Comparison of ENCODE assay signal across 22 cellular contexts in the genomic region with DNA sequence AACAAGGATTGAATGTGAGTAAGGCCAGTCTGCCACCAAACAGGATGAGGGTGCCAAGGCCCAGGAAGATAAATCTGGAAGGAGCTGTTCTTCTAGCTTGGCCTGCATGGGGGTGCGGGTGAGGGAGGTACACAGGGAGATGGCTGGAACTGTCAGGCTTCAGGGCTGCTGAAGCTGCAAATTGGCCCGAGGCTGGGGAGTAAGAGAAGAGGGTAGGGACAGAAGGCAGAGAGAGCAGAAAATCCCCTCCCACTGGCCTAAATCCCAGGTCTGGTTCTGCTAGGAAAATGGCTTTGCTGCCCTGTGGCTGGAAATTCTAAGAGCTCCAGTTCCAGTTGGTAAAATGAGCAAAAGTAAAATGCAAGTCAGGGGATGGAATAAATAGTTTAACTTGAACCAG.
"Had no signal": no experiment of that assay in that cellular context is flagged by ENCODE, and none has a peak within 500 bp of the region (broad histone marks: within the 10 kb centered on the region; RNA-seq: fewer than 3 reads in every experiment).

No MANE protein-coding gene starts in this region.

- DNase-seq: activated CD4-positive, alpha-beta T cell treated with anti-CD3 and anti-CD28 coated beads, Interleukin-2, amount 10 ng/mL, durations not matched to agents 7 days and 5 days; activated CD8-positive, alpha-beta memory T cell treated with anti-CD3 and anti-CD28 coated beads, Interleukin-2, amount 10 ng/mL, durations not matched to agents 7 days and 5 days; activated CD8-positive, alpha-beta T cell treated with anti-CD3 and anti-CD28 coated beads for 36 hours; activated gamma-delta T cell; activated T-cell treated with anti-CD3 and anti-CD28 coated beads for 4 hours; aorta; cortex of kidney; immature natural killer cell; lower lobe of right lung; stimulated activated naive B cell treated with anti-CD40 and anti-IgM and Interleukin-4, amounts not matched to agents 10 μg/mL and 1 μg/mL and 100 μg/mL, for 72 hours; SW 1271; T-helper 2 cell; testis; trophoblast cell had no signal

- H3K4me3 ChIP-seq: lower lobe of right lung, right lobe of liver, SK-N-MC, skin epidermis, testis had no signal

- H3K27ac ChIP-seq: epithelial cell of prostate, lower lobe of right lung, right lobe of liver, SK-N-MC, testis had no signal

- H3K27ac Mint-ChIP-seq: activated CD4-positive, alpha-beta T cell treated with anti-CD3 and anti-CD28 coated beads, Interleukin-2, amount 10 ng/mL, durations not matched to agents 7 days and 5 days; activated CD8-positive, alpha-beta memory T cell treated with anti-CD3 and anti-CD28 coated beads, Interleukin-2, amount 10 ng/mL, durations not matched to agents 7 days and 5 days; activated CD8-positive, alpha-beta T cell treated with anti-CD3 and anti-CD28 coated beads for 36 hours; activated naive CD4-positive, alpha-beta T cell treated with anti-CD3 and anti-CD28 coated beads, Interleukin-2, amount 50 U/mL, for 24 hours; nephron; stimulated activated naive B cell treated with anti-CD40 and anti-IgM and Interleukin-4, amounts not matched to agents 10 μg/mL and 1 μg/mL and 100 μg/mL, for 72 hours had no signal

- H3K27me3 Mint-ChIP-seq: activated CD4-positive, alpha-beta T cell treated with anti-CD3 and anti-CD28 coated beads, Interleukin-2, amount 10 ng/mL, durations not matched to agents 7 days and 5 days; activated CD8-positive, alpha-beta memory T cell treated with anti-CD3 and anti-CD28 coated beads, Interleukin-2, amount 10 ng/mL, durations not matched to agents 7 days and 5 days; activated CD8-positive, alpha-beta T cell treated with anti-CD3 and anti-CD28 coated beads for 36 hours; activated naive CD4-positive, alpha-beta T cell treated with anti-CD3 and anti-CD28 coated beads, Interleukin-2, amount 50 U/mL, for 24 hours; central memory CD8-positive, alpha-beta T cell; stimulated activated naive B cell treated with anti-CD40 and anti-IgM and Interleukin-4, amounts not matched to agents 10 μg/mL and 1 μg/mL and 100 μg/mL, for 72 hours had no signal

- H3K4me1 ChIP-seq: right lobe of liver, testis had no signal

- H3K36me3 ChIP-seq: lower lobe of right lung, right lobe of liver had no signal

- ATAC-seq: activated CD8-positive, alpha-beta memory T cell treated with anti-CD3 and anti-CD28 coated beads, Interleukin-2, amount 10 ng/mL, durations not matched to agents 7 days and 5 days; activated CD8-positive, alpha-beta T cell treated with anti-CD3 and anti-CD28 coated beads for 36 hours; left lobe of liver; lower lobe of right lung; right lobe of liver; stimulated activated naive B cell treated with anti-CD40 and anti-IgM and Interleukin-4, amounts not matched to agents 10 μg/mL and 1 μg/mL and 100 μg/mL, for 72 hours had no signal

- H3K9me3 ChIP-seq: lower lobe of right lung, right lobe of liver, testis had no signal

- H3K36me3 Mint-ChIP-seq: activated CD8-positive, alpha-beta memory T cell treated with anti-CD3 and anti-CD28 coated beads, Interleukin-2, amount 10 ng/mL, durations not matched to agents 7 days and 5 days had no signal

- H3K4me1 Mint-ChIP-seq: activated CD4-positive, alpha-beta T cell treated with anti-CD3 and anti-CD28 coated beads, Interleukin-2, amount 10 ng/mL, durations not matched to agents 7 days and 5 days; activated naive CD4-positive, alpha-beta T cell treated with anti-CD3 and anti-CD28 coated beads, Interleukin-2, amount 50 U/mL, for 24 hours; stimulated activated naive B cell treated with anti-CD40 and anti-IgM and Interleukin-4, amounts not matched to agents 10 μg/mL and 1 μg/mL and 100 μg/mL, for 72 hours had no signal

- H3K4me3 Mint-ChIP-seq: activated CD4-positive, alpha-beta T cell treated with anti-CD3 and anti-CD28 coated beads, Interleukin-2, amount 10 ng/mL, durations not matched to agents 7 days and 5 days; activated CD8-positive, alpha-beta memory T cell treated with anti-CD3 and anti-CD28 coated beads, Interleukin-2, amount 10 ng/mL, durations not matched to agents 7 days and 5 days; activated CD8-positive, alpha-beta T cell treated with anti-CD3 and anti-CD28 coated beads for 36 hours; activated naive CD4-positive, alpha-beta T cell treated with anti-CD3 and anti-CD28 coated beads, Interleukin-2, amount 50 U/mL, for 24 hours; central memory CD8-positive, alpha-beta T cell; immature natural killer cell; nephron; stimulated activated naive B cell treated with anti-CD40 and anti-IgM and Interleukin-4, amounts not matched to agents 10 μg/mL and 1 μg/mL and 100 μg/mL, for 72 hours had no signal

- H3K27me3 ChIP-seq: right lobe of liver, testis had no signal
